18 cellular contexts compared by ENCODE assay signal in the genomic region with DNA sequence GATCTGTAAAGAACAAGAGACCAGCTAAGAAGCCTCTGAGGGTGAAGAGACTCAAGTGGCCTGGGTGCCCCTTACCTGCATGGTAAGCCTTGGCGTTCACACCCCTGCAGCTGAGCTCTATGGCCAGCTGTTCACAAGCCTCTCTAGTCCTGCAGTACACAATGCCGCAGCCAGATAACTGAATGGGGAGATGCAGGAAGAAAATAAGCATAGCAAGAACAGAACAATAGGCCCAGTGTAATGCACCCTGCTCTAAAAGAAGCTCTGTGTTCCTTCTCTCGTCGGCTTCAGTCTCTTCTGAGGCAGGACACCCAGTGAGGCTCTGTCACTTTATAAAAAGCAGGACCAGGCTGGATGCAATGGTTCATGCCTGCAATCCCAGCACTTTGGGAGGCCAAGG. TPM values are rescaled to one million over a fixed set of nuclear protein-coding genes. Genes with fewer than 3 reads are reported as not detected.
DNase-seq lines count a peak whose midpoint lies in the region; ATAC-seq lines count a peak whose summit lies in the region.
"Had no signal": no experiment of that assay in that cellular context is flagged by ENCODE, and none has a peak within 500 bp of the region (broad histone marks: within the 10 kb centered on the region; RNA-seq: fewer than 3 reads in every experiment).

No MANE protein-coding gene starts in this region.

- no peak for ATAC-seq in GM21381 (IDR thresholded peaks at IDR 0.05; ENCODE audit: unreplicated experiment)
- ATAC-seq in GM18868 (IDR thresholded peaks at IDR 0.05; ENCODE audit: unreplicated experiment), result no peak

- DNase-seq in Ammon's horn (ENCODE audit: low spot score), result peak; percentile 92
- peak; percentile 67 to 92 for DNase-seq in hippocampal formation (lab: John Stamatoyannopoulos, UW)
- DNase-seq in posterior vena cava (ENCODE audit: low spot score), result peak; percentile 11
- no peak for DNase-seq in SKM-1 (lab: John Stamatoyannopoulos, UW; ENCODE audit: unreplicated experiment)
- no peak for DNase-seq in NCI-H1105 (lab: John Stamatoyannopoulos, UW)
- DNase-seq: EL, H7, NCI-H1436 treated with DMSO at 0.1 percent for 48 hours, NCI-H2081, NCI-H524, OCI-M1, RPMI8226, SJCRH30 had no signal

- intact Hi-C loops in posterior vena cava (cut with DNase I), result no loop called here

- peak overlapping the region; percentile 91 for H3K27ac ChIP-seq in angular gyrus (ENCODE audit: low read depth, low read length)
- H3K27ac ChIP-seq: 22Rv1; BLaER1 treated with 17β-estradiol and CSF1 and Interleukin-3, amounts not matched to agents 10 nM and 100 nM; SJCRH30 had no signal

RNA-seq across cellular contexts. Expression of a gene that starts 5.4 kb away (rescaled TPM):
- total RNA-seq in posterior vena cava, result 10 to 100 TPM; 14.5 to 14.8 TPM

RNA-seq across cellular contexts. Expression of a gene that starts 5.6 kb away (rescaled TPM):
- total RNA-seq in posterior vena cava, result 10 to 100 TPM; 56.7 to 66.1 TPM

RNA-seq across cellular contexts. Expression of a gene that starts 28.3 kb away (rescaled TPM):
- under 1 TPM; 0.38 to 0.97 TPM for total RNA-seq in posterior vena cava
- total RNA-seq: H7 had no signal

RNA-seq across cellular contexts. Expression of a gene that starts 59.7 kb away (rescaled TPM):
- 10 to 100 TPM; 39.4 to 46.6 TPM for total RNA-seq in posterior vena cava

Comparison
In these comparisons a context has a peak if more than half of its experiments do, and no peak if none do; other contexts are left out.
1. DNase-seq: peak in Ammon's horn (single experiment), hippocampal formation (2 of 2) and posterior vena cava (single experiment); none in SKM-1 (single experiment) and NCI-H1105 (single experiment).